Comparison of ENCODE assay signal across 3 cellular contexts in the genomic region with DNA sequence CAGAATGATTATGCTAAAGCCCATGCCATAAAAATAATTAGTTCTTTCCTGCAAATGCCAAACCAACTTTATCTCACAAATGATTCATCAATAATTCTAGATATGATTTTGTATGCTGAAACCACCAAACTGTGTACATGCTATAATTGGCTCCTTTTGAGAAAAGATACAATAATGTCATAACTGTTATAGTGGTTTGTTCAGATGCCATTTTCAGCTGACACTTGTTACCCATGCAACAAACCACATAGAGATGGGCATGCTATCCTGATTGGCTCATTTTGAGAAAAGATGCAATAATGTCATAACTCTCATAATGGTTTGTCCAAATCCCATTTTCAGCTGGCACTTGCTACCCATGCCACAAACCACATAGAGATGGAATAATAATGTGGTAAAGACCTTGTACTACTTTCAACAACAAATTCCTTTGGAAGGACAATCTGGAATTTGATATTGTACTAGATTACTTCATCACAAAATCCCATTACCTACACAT.
TF ChIP-seq lines count a peak whose summit lies in the region.

No MANE protein-coding gene starts in this region.

TF ChIP-seq in IMR-90, 13 proteins besides CTCF, POLR2A, EP300 and RAD21:
- TF ChIP-seq MXI1 (IDR thresholded peaks at IDR 0.05; ENCODE audit: borderline replicate concordance, low read depth, low read length): no peak
- no peak for TF ChIP-seq NFE2L2 (IDR thresholded peaks at IDR 0.05; ENCODE audit: low read depth, low read length)
- no peak for TF ChIP-seq CEBPB (IDR thresholded peaks at IDR 0.05; ENCODE audit: low read depth, low read length)
- TF ChIP-seq, protein P1, sequence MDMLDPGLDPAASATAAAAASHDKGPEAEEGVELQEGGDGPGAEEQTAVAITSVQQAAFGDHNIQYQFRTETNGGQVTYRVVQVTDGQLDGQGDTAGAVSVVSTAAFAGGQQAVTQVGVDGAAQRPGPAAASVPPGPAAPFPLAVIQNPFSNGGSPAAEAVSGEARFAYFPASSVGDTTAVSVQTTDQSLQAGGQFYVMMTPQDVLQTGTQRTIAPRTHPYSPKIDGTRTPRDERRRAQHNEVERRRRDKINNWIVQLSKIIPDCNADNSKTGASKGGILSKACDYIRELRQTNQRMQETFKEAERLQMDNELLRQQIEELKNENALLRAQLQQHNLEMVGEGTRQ (IDR thresholded peaks at IDR 0.05; ENCODE audit: low read depth, low read length): no peak
- TF ChIP-seq MAFK (IDR thresholded peaks at IDR 0.05; ENCODE audit: low read depth, low read length): no peak
- no peak for TF ChIP-seq MAZ (IDR thresholded peaks at IDR 0.05; ENCODE audit: borderline replicate concordance, low read depth, low read length)
- no peak for TF ChIP-seq BHLHE40 (IDR thresholded peaks at IDR 0.05; ENCODE audit: low read depth, low read length)
- no peak for TF ChIP-seq FOS (IDR thresholded peaks at IDR 0.05; ENCODE audit: low read depth, low read length)
- TF ChIP-seq SMC3 (IDR thresholded peaks at IDR 0.05; ENCODE audit: low read depth, low read length): no peak
- no peak for TF ChIP-seq RCOR1 (IDR thresholded peaks at IDR 0.05; ENCODE audit: insufficient replicate concordance, low read length)
- TF ChIP-seq CHD1 (IDR thresholded peaks at IDR 0.05; ENCODE audit: low read depth, low read length): no peak

TF ChIP-seq in WTC11, 78 proteins besides CTCF, POLR2A, EP300 and RAD21 (continues in another document):
- TF ChIP-seq, protein P2, sequence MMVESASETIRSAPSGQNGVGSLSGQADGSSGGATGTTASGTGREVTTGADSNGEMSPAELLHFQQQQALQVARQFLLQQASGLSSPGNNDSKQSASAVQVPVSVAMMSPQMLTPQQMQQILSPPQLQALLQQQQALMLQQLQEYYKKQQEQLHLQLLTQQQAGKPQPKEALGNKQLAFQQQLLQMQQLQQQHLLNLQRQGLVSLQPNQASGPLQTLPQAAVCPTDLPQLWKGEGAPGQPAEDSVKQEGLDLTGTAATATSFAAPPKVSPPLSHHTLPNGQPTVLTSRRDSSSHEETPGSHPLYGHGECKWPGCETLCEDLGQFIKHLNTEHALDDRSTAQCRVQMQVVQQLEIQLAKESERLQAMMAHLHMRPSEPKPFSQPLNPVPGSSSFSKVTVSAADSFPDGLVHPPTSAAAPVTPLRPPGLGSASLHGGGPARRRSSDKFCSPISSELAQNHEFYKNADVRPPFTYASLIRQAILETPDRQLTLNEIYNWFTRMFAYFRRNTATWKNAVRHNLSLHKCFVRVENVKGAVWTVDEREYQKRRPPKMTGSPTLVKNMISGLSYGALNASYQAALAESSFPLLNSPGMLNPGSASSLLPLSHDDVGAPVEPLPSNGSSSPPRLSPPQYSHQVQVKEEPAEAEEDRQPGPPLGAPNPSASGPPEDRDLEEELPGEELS (CRISPR knock-in tag; IDR thresholded peaks at IDR 0.05): no peak
- no peak for TF ChIP-seq ELF4 (CRISPR knock-in tag; IDR thresholded peaks at IDR 0.05; ENCODE audit: low read depth)
- TF ChIP-seq PRRX2 (CRISPR knock-in tag; IDR thresholded peaks at IDR 0.05): no peak
- TF ChIP-seq, protein P3, sequence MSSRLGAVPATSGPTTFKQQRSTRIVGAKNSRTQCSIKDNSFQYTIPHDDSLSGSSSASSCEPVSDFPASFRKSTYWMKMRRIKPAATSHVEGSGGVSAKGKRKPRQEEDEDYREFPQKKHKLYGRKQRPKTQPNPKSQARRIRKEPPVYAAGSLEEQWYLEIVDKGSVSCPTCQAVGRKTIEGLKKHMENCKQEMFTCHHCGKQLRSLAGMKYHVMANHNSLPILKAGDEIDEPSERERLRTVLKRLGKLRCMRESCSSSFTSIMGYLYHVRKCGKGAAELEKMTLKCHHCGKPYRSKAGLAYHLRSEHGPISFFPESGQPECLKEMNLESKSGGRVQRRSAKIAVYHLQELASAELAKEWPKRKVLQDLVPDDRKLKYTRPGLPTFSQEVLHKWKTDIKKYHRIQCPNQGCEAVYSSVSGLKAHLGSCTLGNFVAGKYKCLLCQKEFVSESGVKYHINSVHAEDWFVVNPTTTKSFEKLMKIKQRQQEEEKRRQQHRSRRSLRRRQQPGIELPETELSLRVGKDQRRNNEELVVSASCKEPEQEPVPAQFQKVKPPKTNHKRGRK (CRISPR knock-in tag; IDR thresholded peaks at IDR 0.05; ENCODE audit: borderline replicate concordance): no peak
- TF ChIP-seq, protein P4, sequence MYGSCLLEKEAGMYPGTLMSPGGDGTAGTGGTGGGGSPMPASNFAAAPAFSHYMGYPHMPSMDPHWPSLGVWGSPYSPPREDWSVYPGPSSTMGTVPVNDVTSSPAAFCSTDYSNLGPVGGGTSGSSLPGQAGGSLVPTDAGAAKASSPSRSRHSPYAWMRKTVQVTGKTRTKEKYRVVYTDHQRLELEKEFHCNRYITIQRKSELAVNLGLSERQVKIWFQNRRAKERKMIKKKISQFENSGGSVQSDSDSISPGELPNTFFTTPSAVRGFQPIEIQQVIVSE (CRISPR knock-in tag; IDR thresholded peaks at IDR 0.05; ENCODE audit: borderline replicate concordance): no peak
- TF ChIP-seq ZNF423 (CRISPR knock-in tag; IDR thresholded peaks at IDR 0.05): no peak
- TF ChIP-seq ZNF138 (CRISPR knock-in tag; conservative IDR thresholded peaks at IDR 0.05): no peak
- TF ChIP-seq SP1 (CRISPR knock-in tag; conservative IDR thresholded peaks at IDR 0.05): no peak
- TF ChIP-seq, protein P5, sequence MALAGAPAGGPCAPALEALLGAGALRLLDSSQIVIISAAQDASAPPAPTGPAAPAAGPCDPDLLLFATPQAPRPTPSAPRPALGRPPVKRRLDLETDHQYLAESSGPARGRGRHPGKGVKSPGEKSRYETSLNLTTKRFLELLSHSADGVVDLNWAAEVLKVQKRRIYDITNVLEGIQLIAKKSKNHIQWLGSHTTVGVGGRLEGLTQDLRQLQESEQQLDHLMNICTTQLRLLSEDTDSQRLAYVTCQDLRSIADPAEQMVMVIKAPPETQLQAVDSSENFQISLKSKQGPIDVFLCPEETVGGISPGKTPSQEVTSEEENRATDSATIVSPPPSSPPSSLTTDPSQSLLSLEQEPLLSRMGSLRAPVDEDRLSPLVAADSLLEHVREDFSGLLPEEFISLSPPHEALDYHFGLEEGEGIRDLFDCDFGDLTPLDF (CRISPR knock-in tag; IDR thresholded peaks at IDR 0.05): no peak
- TF ChIP-seq ZNF263 (CRISPR knock-in tag; IDR thresholded peaks at IDR 0.05; ENCODE audit: low read depth): no peak
- TF ChIP-seq OVOL2 (CRISPR knock-in tag; IDR thresholded peaks at IDR 0.05; ENCODE audit: borderline replicate concordance): no peak
- TF ChIP-seq FOXJ3 (CRISPR knock-in tag; IDR thresholded peaks at IDR 0.05; ENCODE audit: borderline replicate concordance): no peak
- TF ChIP-seq, protein P6, sequence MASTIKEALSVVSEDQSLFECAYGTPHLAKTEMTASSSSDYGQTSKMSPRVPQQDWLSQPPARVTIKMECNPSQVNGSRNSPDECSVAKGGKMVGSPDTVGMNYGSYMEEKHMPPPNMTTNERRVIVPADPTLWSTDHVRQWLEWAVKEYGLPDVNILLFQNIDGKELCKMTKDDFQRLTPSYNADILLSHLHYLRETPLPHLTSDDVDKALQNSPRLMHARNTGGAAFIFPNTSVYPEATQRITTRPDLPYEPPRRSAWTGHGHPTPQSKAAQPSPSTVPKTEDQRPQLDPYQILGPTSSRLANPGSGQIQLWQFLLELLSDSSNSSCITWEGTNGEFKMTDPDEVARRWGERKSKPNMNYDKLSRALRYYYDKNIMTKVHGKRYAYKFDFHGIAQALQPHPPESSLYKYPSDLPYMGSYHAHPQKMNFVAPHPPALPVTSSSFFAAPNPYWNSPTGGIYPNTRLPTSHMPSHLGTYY (CRISPR knock-in tag; IDR thresholded peaks at IDR 0.05): no peak

TF ChIP-seq in HepG2, 621 proteins besides CTCF, POLR2A, EP300 and RAD21:
- no peak for TF ChIP-seq ZNF780A (CRISPR knock-in tag; IDR thresholded peaks at IDR 0.05)
- TF ChIP-seq, protein P7, sequence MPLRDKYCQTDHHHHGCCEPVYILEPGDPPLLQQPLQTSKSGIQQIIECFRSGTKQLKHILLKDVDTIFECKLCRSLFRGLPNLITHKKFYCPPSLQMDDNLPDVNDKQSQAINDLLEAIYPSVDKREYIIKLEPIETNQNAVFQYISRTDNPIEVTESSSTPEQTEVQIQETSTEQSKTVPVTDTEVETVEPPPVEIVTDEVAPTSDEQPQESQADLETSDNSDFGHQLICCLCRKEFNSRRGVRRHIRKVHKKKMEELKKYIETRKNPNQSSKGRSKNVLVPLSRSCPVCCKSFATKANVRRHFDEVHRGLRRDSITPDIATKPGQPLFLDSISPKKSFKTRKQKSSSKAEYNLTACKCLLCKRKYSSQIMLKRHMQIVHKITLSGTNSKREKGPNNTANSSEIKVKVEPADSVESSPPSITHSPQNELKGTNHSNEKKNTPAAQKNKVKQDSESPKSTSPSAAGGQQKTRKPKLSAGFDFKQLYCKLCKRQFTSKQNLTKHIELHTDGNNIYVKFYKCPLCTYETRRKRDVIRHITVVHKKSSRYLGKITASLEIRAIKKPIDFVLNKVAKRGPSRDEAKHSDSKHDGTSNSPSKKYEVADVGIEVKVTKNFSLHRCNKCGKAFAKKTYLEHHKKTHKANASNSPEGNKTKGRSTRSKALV (CRISPR knock-in tag; IDR thresholded peaks at IDR 0.05): no peak
- TF ChIP-seq ZNF224 (CRISPR knock-in tag; IDR thresholded peaks at IDR 0.05): no peak
- no peak for TF ChIP-seq ZNF550 (CRISPR knock-in tag; IDR thresholded peaks at IDR 0.05; ENCODE audit: borderline replicate concordance)
- TF ChIP-seq ZNF207 (IDR thresholded peaks at IDR 0.05; ENCODE audit: borderline replicate concordance): no peak
- no peak for TF ChIP-seq KMT2A (CRISPR knock-in tag; IDR thresholded peaks at IDR 0.05)
- TF ChIP-seq, protein P8, sequence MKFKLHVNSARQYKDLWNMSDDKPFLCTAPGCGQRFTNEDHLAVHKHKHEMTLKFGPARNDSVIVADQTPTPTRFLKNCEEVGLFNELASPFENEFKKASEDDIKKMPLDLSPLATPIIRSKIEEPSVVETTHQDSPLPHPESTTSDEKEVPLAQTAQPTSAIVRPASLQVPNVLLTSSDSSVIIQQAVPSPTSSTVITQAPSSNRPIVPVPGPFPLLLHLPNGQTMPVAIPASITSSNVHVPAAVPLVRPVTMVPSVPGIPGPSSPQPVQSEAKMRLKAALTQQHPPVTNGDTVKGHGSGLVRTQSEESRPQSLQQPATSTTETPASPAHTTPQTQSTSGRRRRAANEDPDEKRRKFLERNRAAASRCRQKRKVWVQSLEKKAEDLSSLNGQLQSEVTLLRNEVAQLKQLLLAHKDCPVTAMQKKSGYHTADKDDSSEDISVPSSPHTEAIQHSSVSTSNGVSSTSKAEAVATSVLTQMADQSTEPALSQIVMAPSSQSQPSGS (CRISPR knock-in tag; IDR thresholded peaks at IDR 0.05): no peak
- no peak for TF ChIP-seq ZNF333 (CRISPR knock-in tag; IDR thresholded peaks at IDR 0.05; ENCODE audit: borderline replicate concordance)
- TF ChIP-seq, protein P9, sequence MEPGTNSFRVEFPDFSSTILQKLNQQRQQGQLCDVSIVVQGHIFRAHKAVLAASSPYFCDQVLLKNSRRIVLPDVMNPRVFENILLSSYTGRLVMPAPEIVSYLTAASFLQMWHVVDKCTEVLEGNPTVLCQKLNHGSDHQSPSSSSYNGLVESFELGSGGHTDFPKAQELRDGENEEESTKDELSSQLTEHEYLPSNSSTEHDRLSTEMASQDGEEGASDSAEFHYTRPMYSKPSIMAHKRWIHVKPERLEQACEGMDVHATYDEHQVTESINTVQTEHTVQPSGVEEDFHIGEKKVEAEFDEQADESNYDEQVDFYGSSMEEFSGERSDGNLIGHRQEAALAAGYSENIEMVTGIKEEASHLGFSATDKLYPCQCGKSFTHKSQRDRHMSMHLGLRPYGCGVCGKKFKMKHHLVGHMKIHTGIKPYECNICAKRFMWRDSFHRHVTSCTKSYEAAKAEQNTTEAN (CRISPR knock-in tag; conservative IDR thresholded peaks at IDR 0.05): no peak
TF ChIP-seq in HepG2: peak in this region for 0.
